ENCODE assay signal across 8 cellular contexts in genomic region chr17:80270836-80271235, GRCh38. TPM values are rescaled to one million over a fixed set of nuclear protein-coding genes. Genes with fewer than 3 reads are reported as not detected.
DNase-seq lines count a peak whose midpoint lies in the region; ATAC-seq lines count a peak whose summit lies in the region.

No MANE protein-coding gene starts in this region.

- peaks cover 33 to 38% (median 37%) of the 10 kb centered on the region in 3 donors for H3K4me1 Mint-ChIP-seq in CD8-positive, alpha-beta memory T cell
- peaks cover 45% of the 10 kb centered on the region for H3K4me1 Mint-ChIP-seq in activated naive CD4-positive, alpha-beta T cell treated with anti-CD3 and anti-CD28 coated beads for 36 hours (ENCODE audit: low read depth)

- H3K9me3 Mint-ChIP-seq in CD8-positive, alpha-beta memory T cell = no peaks in the 10 kb centered on the region
- no peaks in the 10 kb centered on the region for H3K9me3 Mint-ChIP-seq in activated naive CD4-positive, alpha-beta T cell treated with anti-CD3 and anti-CD28 coated beads for 36 hours

- peaks cover 5 to 42% (median 9%) of the 10 kb centered on the region in 3 donors for H3K36me3 Mint-ChIP-seq in CD8-positive, alpha-beta memory T cell
- peaks cover 29% of the 10 kb centered on the region for H3K36me3 Mint-ChIP-seq in activated naive CD4-positive, alpha-beta T cell treated with anti-CD3 and anti-CD28 coated beads for 36 hours (ENCODE audit: low read depth)

- POLR2A ChIA-PET in CD8-positive, alpha-beta memory T cell (lab: Charles Lee) = interaction anchor here (1.5 kb wide), 1 partner anchor 9 kb away, joined by 5 read pairs; no protein-coding TSS in a partner anchor

- no peaks in the 10 kb centered on the region for H3K27me3 ChIP-seq in CD8-positive, alpha-beta memory T cell (ENCODE audit: insufficient read depth, low read length, poor library complexity, severe bottlenecking)

- no peaks in the 10 kb centered on the region for H3K9me3 ChIP-seq in CD8-positive, alpha-beta memory T cell (ENCODE audit: low read length)

- H3K4me1 ChIP-seq in CD8-positive, alpha-beta memory T cell (ENCODE audit: insufficient read depth, low read length) = peaks cover 77% of the 10 kb centered on the region

- CTCF ChIA-PET in CD8-positive, alpha-beta memory T cell (lab: Charles Lee) = no interaction called here
- CTCF ChIA-PET in activated naive CD4-positive, alpha-beta T cell treated with anti-CD3 and anti-CD28 coated beads for 36 hours (lab: Charles Lee) = no interaction called here

- H3K27me3 Mint-ChIP-seq in CD8-positive, alpha-beta memory T cell = no peaks in the 10 kb centered on the region
- no peaks in the 10 kb centered on the region for H3K27me3 Mint-ChIP-seq in activated naive CD4-positive, alpha-beta T cell treated with anti-CD3 and anti-CD28 coated beads for 36 hours (ENCODE audit: low read depth)

- H3K27ac ChIP-seq in CD8-positive, alpha-beta memory T cell (ENCODE audit: low read depth, low read length) = no peak overlapping the region

- peaks cover 44% of the 10 kb centered on the region for H3K36me3 ChIP-seq in CD8-positive, alpha-beta memory T cell (ENCODE audit: insufficient read depth, low read length)

- H3K4me3 ChIP-seq in CD8-positive, alpha-beta memory T cell (ENCODE audit: low read length) = no peak overlapping the region

- peak overlapping the region in 7 of 8 donors; percentile 76 to 99 (median 86) for H3K27ac Mint-ChIP-seq in CD8-positive, alpha-beta memory T cell
- H3K27ac Mint-ChIP-seq in activated naive CD4-positive, alpha-beta T cell treated with anti-CD3 and anti-CD28 coated beads for 36 hours = no peak overlapping the region

- ATAC-seq in GM18868 (IDR thresholded peaks at IDR 0.05; ENCODE audit: unreplicated experiment) = no peak

- H3K4me3 Mint-ChIP-seq in CD8-positive, alpha-beta memory T cell = peak overlapping the region in 4 of 7 donors; percentile 41 to 63 (median 59)
- H3K4me3 Mint-ChIP-seq in activated naive CD4-positive, alpha-beta T cell treated with anti-CD3 and anti-CD28 coated beads for 36 hours = no peak overlapping the region

- peak in 3 of 5 donors; percentile 15 to 43 (median 20) for DNase-seq in CD8-positive, alpha-beta memory T cell
- DNase-seq in NCI-H226 = peak; percentile 16
- DNase-seq in activated naive CD4-positive, alpha-beta T cell treated with anti-CD3 and anti-CD28 coated beads for 36 hours = peak; percentile 52
- peak; percentile 47 to 59 for DNase-seq in lung microvascular endothelial cell (ENCODE audit: low read depth in 2 of 2)
- no peak for DNase-seq in LoVo (ENCODE audit: low spot score)
- DNase-seq in NCI-H446 treated with DMSO at 0.1 percent for 48 hours (lab: John Stamatoyannopoulos, UW) = no peak
- no peak for DNase-seq in RPMI8226

- intact Hi-C loops in activated naive CD4-positive, alpha-beta T cell treated with anti-CD3 and anti-CD28 coated beads for 36 hours (cut with micrococcal nuclease) = no loop called here

RNA-seq across cellular contexts. Expression of gene RNF213, which starts 10.2 kb away (rescaled TPM):
- 100 to 1,000 TPM; 184 to 185 TPM for total RNA-seq in CD8-positive, alpha-beta memory T cell
- polyA plus RNA-seq in CD8-positive, alpha-beta memory T cell = 75.7 TPM
- total RNA-seq in activated naive CD4-positive, alpha-beta T cell treated with anti-CD3 and anti-CD28 coated beads for 36 hours = 100 to 1,000 TPM; 234 to 250 TPM
- 61.0 and 84.5 TPM in 2 replicates for total RNA-seq in lung microvascular endothelial cell

RNA-seq across cellular contexts. Expression of gene SLC26A11, which starts 50.6 kb away (rescaled TPM):
- 10 to 100 TPM; 18.1 to 19.6 TPM for total RNA-seq in CD8-positive, alpha-beta memory T cell
- 7.0 TPM for polyA plus RNA-seq in CD8-positive, alpha-beta memory T cell
- total RNA-seq in activated naive CD4-positive, alpha-beta T cell treated with anti-CD3 and anti-CD28 coated beads for 36 hours = 1 to 10 TPM; 4.0 to 5.4 TPM
- 5.9 and 8.1 TPM in 2 replicates for total RNA-seq in lung microvascular endothelial cell

RNA-seq across cellular contexts. Expression of gene SGSH, which starts 50.7 kb away (rescaled TPM):
- total RNA-seq in CD8-positive, alpha-beta memory T cell = 10 to 100 TPM; 23.2 to 27.2 TPM
- 46.7 TPM for polyA plus RNA-seq in CD8-positive, alpha-beta memory T cell
- 10 to 100 TPM; 30.3 to 32.1 TPM for total RNA-seq in activated naive CD4-positive, alpha-beta T cell treated with anti-CD3 and anti-CD28 coated beads for 36 hours
- total RNA-seq in lung microvascular endothelial cell = 8.5 and 9.2 TPM in 2 replicates

Comparison
In these comparisons a context has a peak if more than half of its experiments do, and no peak if none do; other contexts are left out.
1. DNase-seq: peak in CD8-positive, alpha-beta memory T cell (3 of 5), NCI-H226 (single experiment), activated naive CD4-positive, alpha-beta T cell treated with anti-CD3 and anti-CD28 coated beads for 36 hours (single experiment) and lung microvascular endothelial cell (2 of 2); none in LoVo (single experiment), NCI-H446 treated with DMSO at 0.1 percent for 48 hours (single experiment) and RPMI8226 (single experiment).